In genomic region chr3:194184265-194184751, GRCh38 we compare ENCODE assay signal across 18 cellular contexts. TPM values are rescaled to one million over a fixed set of nuclear protein-coding genes. Genes with fewer than 3 reads are reported as not detected.
DNase-seq lines count a peak whose midpoint lies in the region; ATAC-seq and TF ChIP-seq lines count a peak whose summit lies in the region.
"Had no signal": no experiment of that assay in that cellular context is flagged by ENCODE, and none has a peak within 500 bp of the region (broad histone marks: within the 10 kb centered on the region; RNA-seq: fewer than 3 reads in every experiment).

No MANE protein-coding gene starts in this region.

- no peaks in the 10 kb centered on the region for H3F3A ChIP-seq in SK-N-SH (replicated peaks; ENCODE audit: insufficient read depth)

- H3K9me3 ChIP-seq in SK-N-SH, result no peaks in the 10 kb centered on the region

- POLR2A ChIA-PET in SK-N-SH (lab: Yijun Ruan, JAX), result no interaction called here

- H3K79me2 ChIP-seq in SK-N-SH (ENCODE audit: insufficient read depth), result no peaks in the 10 kb centered on the region

- CTCF ChIA-PET in SK-N-SH (lab: Yijun Ruan, JAX), result interaction anchor here (0.9 to 1.6 kb wide), 3 partner anchors 11 to 414 kb away, joined by 3 to 5 read pairs (median 3); no protein-coding TSS in a partner anchor

- no peak for TF ChIP-seq EP300 in SK-N-SH (IDR thresholded peaks at IDR 0.05; ENCODE audit: borderline replicate concordance in 1 of 2, low read depth in 1 of 2, low read length in 1 of 2)

- peaks cover 0 to 12% of the 10 kb centered on the region in 2 experiments; a peak in 2 of 4 replicates for H3K4me1 ChIP-seq in SK-N-SH (ENCODE audit: control insufficient read depth in 1 of 2, insufficient read depth in 2 of 2, low read depth in 1 of 2, low read length in 1 of 2)

- ATAC-seq in HG03175 (IDR thresholded peaks at IDR 0.05; ENCODE audit: unreplicated experiment), result no peak
- ATAC-seq: stimulated activated naive B cell treated with anti-CD40 and anti-IgM and Interleukin-4, amounts not matched to agents 10 μg/mL and 1 μg/mL and 100 μg/mL, for 72 hours had no signal

- DNase-seq in COLO668 (lab: John Stamatoyannopoulos, UW; ENCODE audit: unreplicated experiment) (peak; percentile 46), NCI-H1092 treated with DMSO at 0.1 percent for 48 hours (lab: John Stamatoyannopoulos, UW) (peak; percentile 93), NCI-H82 treated with DMSO at 0.1 percent for 48 hours (lab: John Stamatoyannopoulos, UW; ENCODE audit: unreplicated experiment) (peak; percentile 41), kidney tubule cell (ENCODE audit: low spot score) (peak; percentile 39), GDM1 (lab: John Stamatoyannopoulos, UW) (no peak), SK-N-SH (no peak), NOMO-1 treated with dmso at 0.1 percent for 144 hours (lab: John Stamatoyannopoulos, UW; ENCODE audit: unreplicated experiment) (no peak)
- DNase-seq: activated CD4-positive, alpha-beta memory T cell treated with anti-CD3 and anti-CD28 coated beads for 36 hours; activated gamma-delta T cell; GF-D8; OCI-M1; posterior cingulate gyrus; stimulated activated CD4-positive, alpha-beta T cell treated with anti-CD3 and anti-CD28 coated beads, Interleukin-2, amount 100 ng/mL, for 48 hours; stimulated activated naive B cell treated with anti-CD40 and anti-IgM and Interleukin-4, amounts not matched to agents 10 μg/mL and 1 μg/mL and 100 μg/mL, for 72 hours; T-helper 9 cell had no signal

- H3K4me3 ChIP-seq in SK-N-SH (ENCODE audit: low read depth in 2 of 2, low read length in 1 of 2), result no peak overlapping the region
- H3K4me3 ChIP-seq: cardiac muscle cell had no signal

- H4K20me1 ChIP-seq in SK-N-SH (ENCODE audit: insufficient read depth), result no peaks in the 10 kb centered on the region

- H3K36me3 ChIP-seq in SK-N-SH (replicated peaks in 1 of 2; ENCODE audit: control insufficient read depth in 1 of 2, insufficient read depth in 2 of 2, low read length in 1 of 2), result no peaks in the 10 kb centered on the region
- H3K36me3 ChIP-seq: cardiac muscle cell had no signal

- no peak for TF ChIP-seq RAD21 in SK-N-SH (IDR thresholded peaks at IDR 0.05; ENCODE audit: low read length)

- H3K27ac ChIP-seq in SK-N-SH (ENCODE audit: low read depth in 2 of 2, low read length in 1 of 2), result no peak overlapping the region
- H3K27ac ChIP-seq: cardiac muscle cell, epithelial cell of prostate had no signal

- no peak overlapping the region for H2AFZ ChIP-seq in SK-N-SH (ENCODE audit: low read depth)

- H3K27me3 ChIP-seq in SK-N-SH (ENCODE audit: insufficient read depth), result no peaks in the 10 kb centered on the region
- H3K27me3 ChIP-seq: cardiac muscle cell had no signal

- TF ChIP-seq CTCF in SK-N-SH (IDR thresholded peaks at IDR 0.05), result no peak

- H3K4me2 ChIP-seq in SK-N-SH, result no peak overlapping the region

- 72% methylated on average over 4 of the region's 4 CpGs for WGBS in SK-N-SH (ENCODE audit: low lambda C conversion rate)

- H3K9ac ChIP-seq in SK-N-SH, result no peak overlapping the region

- no peaks in the 10 kb centered on the region for H3K9me2 ChIP-seq in SK-N-SH

TF ChIP-seq in SK-N-SH, 30 proteins besides CTCF, POLR2A, EP300 and RAD21:
- TF ChIP-seq MXI1 (IDR thresholded peaks at IDR 0.05; ENCODE audit: low read depth, low read length) (no peak), FOXM1 (IDR thresholded peaks at IDR 0.05; ENCODE audit: low read depth) (no peak), PBX3 (IDR thresholded peaks at IDR 0.05) (no peak), RFX5 (IDR thresholded peaks at IDR 0.05; ENCODE audit: low read length) (no peak), SMC3 (IDR thresholded peaks at IDR 0.05; ENCODE audit: low read depth, low read length) (no peak), RXRA (IDR thresholded peaks at IDR 0.05; ENCODE audit: borderline replicate concordance, low read depth) (no peak), YY1 (IDR thresholded peaks at IDR 0.05; ENCODE audit: low read depth) (no peak), MEF2A (IDR thresholded peaks at IDR 0.05; ENCODE audit: borderline replicate concordance, low read depth) (no peak), TEAD4 (IDR thresholded peaks at IDR 0.05; ENCODE audit: borderline replicate concordance, insufficient read depth) (no peak), ELF1 (IDR thresholded peaks at IDR 0.05) (no peak), MAX (IDR thresholded peaks at IDR 0.05; ENCODE audit: low read depth) (no peak), ZBTB33 (IDR thresholded peaks at IDR 0.05; ENCODE audit: borderline replicate concordance, low read depth) (no peak), NRF1 (IDR thresholded peaks at IDR 0.05; ENCODE audit: low read depth, low read length) (no peak), EZH2phosphoT487 (IDR thresholded peaks at IDR 0.05; ENCODE audit: borderline replicate concordance, low read depth) (no peak), TAF1 (IDR thresholded peaks at IDR 0.05; ENCODE audit: borderline replicate concordance, low read depth, low read length) (no peak), POLR2AphosphoS5 (IDR thresholded peaks at IDR 0.05; ENCODE audit: low read depth, low read length) (no peak)
TF ChIP-seq in SK-N-SH: peak in this region for 0.

RNA-seq across cellular contexts. Expression of gene HES1, which starts 48.4 kb away (rescaled TPM):
- 152 and 225 TPM in 2 replicates for polyA plus RNA-seq in SK-N-SH (2012; rRNA removed)
- 98.1 and 119 TPM in 2 replicates for polyA plus RNA-seq in SK-N-SH (2012; cell fraction: cytosol; rRNA removed)
- polyA plus RNA-seq in SK-N-SH (2012; cell fraction: nucleus; rRNA removed), result 440 and 504 TPM in 2 replicates

Comparison
In these comparisons a context has a peak if more than half of its experiments do, and no peak if none do; other contexts are left out.
1. DNase-seq: peak in COLO668 (single experiment), NCI-H1092 treated with DMSO at 0.1 percent for 48 hours (single experiment), NCI-H82 treated with DMSO at 0.1 percent for 48 hours (single experiment) and kidney tubule cell (single experiment); none in GDM1 (single experiment), SK-N-SH (single experiment) and NOMO-1 treated with dmso at 0.1 percent for 144 hours (single experiment).